ENCODE assay signal across 16 cellular contexts in genomic region chr9:37061763-37062162, GRCh38. TPM values are rescaled to one million over a fixed set of nuclear protein-coding genes. Genes with fewer than 3 reads are reported as not detected.
DNase-seq lines count a peak whose midpoint lies in the region; ATAC-seq and TF ChIP-seq lines count a peak whose summit lies in the region.
"Had no signal": no experiment of that assay in that cellular context is flagged by ENCODE, and none has a peak within 500 bp of the region (broad histone marks: within the 10 kb centered on the region; RNA-seq: fewer than 3 reads in every experiment).

No MANE protein-coding gene starts in this region.

- POLR2A ChIA-PET in MCF 10A (lab: Yijun Ruan, JAX) (interaction anchor here (0.8 to 1.0 kb wide), 2 partner anchors 17 to 58 kb away, joined by 3 to 4 read pairs; partner anchors contain the start of gene ZCCHC7), A673 (lab: Charles Lee; ENCODE audit: low non-redundant PET) (no interaction called here)

- H3K9me3 ChIP-seq in breast epithelium, result no peaks in the 10 kb centered on the region
- no peaks in the 10 kb centered on the region for H3K9me3 ChIP-seq in A673 (ENCODE audit: low read depth, low read length, poor library complexity, severe bottlenecking)
- H3K9me3 ChIP-seq: colonic mucosa, SK-N-SH had no signal

- H3K9me3 Mint-ChIP-seq in MCF 10A (ENCODE audit: unreplicated experiment), result no peaks in the 10 kb centered on the region
- H3K9me3 Mint-ChIP-seq: activated naive CD8-positive, alpha-beta T cell treated with anti-CD3 and anti-CD28 coated beads, Interleukin-2, amount 50 U/mL, for 24 hours had no signal

- no peak overlapping the region for H3K27ac Mint-ChIP-seq in MCF 10A (ENCODE audit: low read depth, unreplicated experiment)
- H3K27ac Mint-ChIP-seq: activated naive CD8-positive, alpha-beta T cell treated with anti-CD3 and anti-CD28 coated beads, Interleukin-2, amount 50 U/mL, for 24 hours had no signal

- DNase-seq in MCF 10A (ENCODE audit: unreplicated experiment), result peak; percentile 57
- DNase-seq in breast epithelium (ENCODE audit: low spot score in 2 of 2), result no peak
- peak; percentile 63 for DNase-seq in SIG-M5 treated with dmso at 0.1 percent for 504 hours (lab: John Stamatoyannopoulos, UW; ENCODE audit: unreplicated experiment)
- DNase-seq in glomerular visceral epithelial cell (ENCODE audit: extremely low spot score), result peak; percentile 37
- DNase-seq in A673 (ENCODE audit: low spot score), result no peak
- no peak for DNase-seq in ureter (ENCODE audit: low spot score)
- DNase-seq: ACHN; activated naive CD8-positive, alpha-beta T cell treated with anti-CD3 and anti-CD28 coated beads, Interleukin-2, amount 50 U/mL, for 24 hours; colonic mucosa; NCI-H2029; NK-92 treated with Interleukin-12 subunit alpha and Interleukin-12 subunit beta, amount 100 ng/mL, for 24 hours; SK-N-SH; stimulated activated CD4-positive, alpha-beta T cell treated with anti-CD3 and anti-CD28 coated beads, Interleukin-12 subunit alpha, Interleukin-12 subunit beta, amount 100 ng/mL, for 4 hours; WERI-Rb-1 had no signal

- H3K36me3 Mint-ChIP-seq in MCF 10A (ENCODE audit: insufficient read depth, unreplicated experiment), result no peaks in the 10 kb centered on the region

- peaks cover 49% of the 10 kb centered on the region for H3K27me3 Mint-ChIP-seq in MCF 10A (ENCODE audit: insufficient read depth, unreplicated experiment)

- H3K27ac ChIP-seq in breast epithelium (no peak overlapping the region), A673 (ENCODE audit: low read depth, low read length, poor library complexity, severe bottlenecking) (no peak overlapping the region)
- H3K27ac ChIP-seq: colonic mucosa, WERI-Rb-1 had no signal

- peaks cover 6% of the 10 kb centered on the region for H3K4me1 Mint-ChIP-seq in MCF 10A (ENCODE audit: insufficient read depth, unreplicated experiment)

- H3K4me3 ChIP-seq in breast epithelium (no peak overlapping the region), A673 (ENCODE audit: low read depth, low read length, poor library complexity, severe bottlenecking) (no peak overlapping the region)
- H3K4me3 ChIP-seq: colonic mucosa had no signal

- TF ChIP-seq CTCF in MCF 10A (IDR thresholded peaks at IDR 0.05; ENCODE audit: unreplicated experiment) (no peak), breast epithelium (IDR thresholded peaks at IDR 0.05) (no peak), A673 (conservative IDR thresholded peaks at IDR 0.05; ENCODE audit: low read depth, low read length) (no peak)

- no peak overlapping the region for H3K4me3 Mint-ChIP-seq in MCF 10A (ENCODE audit: unreplicated experiment)
- H3K4me3 Mint-ChIP-seq: activated naive CD8-positive, alpha-beta T cell treated with anti-CD3 and anti-CD28 coated beads, Interleukin-2, amount 50 U/mL, for 24 hours had no signal

- BruUV-seq in MCF 10A (replicated peaks; lab: Mats Ljungman, UMichigan), result no TSS peak
- BruUV-seq in A673 (replicated peaks; lab: Mats Ljungman, UMichigan), result no TSS peak

- CTCF ChIA-PET in MCF 10A (lab: Yijun Ruan, JAX) (interaction anchor here (0.5 to 1.1 kb wide), 2 partner anchors 103 to 189 kb away, joined by 3 read pairs; no protein-coding TSS in a partner anchor), A673 (lab: Charles Lee) (no interaction called here)

- H3K36me3 ChIP-seq in breast epithelium, result no peaks in the 10 kb centered on the region
- no peaks in the 10 kb centered on the region for H3K36me3 ChIP-seq in A673 (ENCODE audit: insufficient read depth, low read length, poor library complexity, severe bottlenecking)
- H3K36me3 ChIP-seq: colonic mucosa, WERI-Rb-1 had no signal

- intact Hi-C loops in MCF 10A (cut with micrococcal nuclease) (no loop called here), breast epithelium (cut with DNase I; ENCODE audit: low total_unique reads) (no loop called here), A673 (cut with micrococcal nuclease; ENCODE audit: unreplicated experiment) (no loop called here)

- no peak for ATAC-seq in HG03457 (IDR thresholded peaks at IDR 0.05; ENCODE audit: unreplicated experiment)
- no peak for ATAC-seq in HG03108 (IDR thresholded peaks at IDR 0.05; ENCODE audit: unreplicated experiment)
- ATAC-seq: activated naive CD8-positive, alpha-beta T cell treated with anti-CD3 and anti-CD28 coated beads, Interleukin-2, amount 50 U/mL, for 24 hours had no signal

- H3K4me1 ChIP-seq in breast epithelium (no peaks in the 10 kb centered on the region), A673 (ENCODE audit: insufficient read depth, low read length, poor library complexity, severe bottlenecking) (no peaks in the 10 kb centered on the region)
- H3K4me1 ChIP-seq: colonic mucosa had no signal

- no peak for TF ChIP-seq POLR2A in breast epithelium (IDR thresholded peaks at IDR 0.05)

- H3K27me3 ChIP-seq in breast epithelium (peaks cover 0 to 7% of the 10 kb centered on the region in 2 donors), A673 (replicated peaks; ENCODE audit: insufficient read depth, low read depth, low read length, poor library complexity) (no peaks in the 10 kb centered on the region)
- H3K27me3 ChIP-seq: colonic mucosa had no signal

RNA-seq across cellular contexts. Expression of gene PAX5, which starts 27.7 kb away (rescaled TPM):
- total RNA-seq in MCF 10A (2022), result not detected in 2 replicates
- total RNA-seq in breast epithelium, result under 1 TPM in 1 of 3 donors, not detected in 2; 0.59 TPM
- total RNA-seq in A673 (2021), result 3.3 and 5.5 TPM in 2 replicates
- total RNA-seq in ureter, result not detected

RNA-seq across cellular contexts. Expression of gene ZCCHC7, which starts 58.6 kb away (rescaled TPM):
- total RNA-seq in MCF 10A (2022) (34.0 and 41.7 TPM in 2 replicates), breast epithelium (10 to 100 TPM; 19.8 to 29.1 (median 26.9) TPM), A673 (2021) (26.0 and 27.9 TPM in 2 replicates), ureter (31.7 TPM)

Comparison
In these comparisons a context has a peak if more than half of its experiments do, and no peak if none do; other contexts are left out.
1. DNase-seq: peak in MCF 10A (single experiment), SIG-M5 treated with dmso at 0.1 percent for 504 hours (single experiment) and glomerular visceral epithelial cell (single experiment); none in breast epithelium (0 of 2), A673 (single experiment) and ureter (single experiment).